Comparison of ENCODE assay signal across 10 cellular contexts in the genomic region with DNA sequence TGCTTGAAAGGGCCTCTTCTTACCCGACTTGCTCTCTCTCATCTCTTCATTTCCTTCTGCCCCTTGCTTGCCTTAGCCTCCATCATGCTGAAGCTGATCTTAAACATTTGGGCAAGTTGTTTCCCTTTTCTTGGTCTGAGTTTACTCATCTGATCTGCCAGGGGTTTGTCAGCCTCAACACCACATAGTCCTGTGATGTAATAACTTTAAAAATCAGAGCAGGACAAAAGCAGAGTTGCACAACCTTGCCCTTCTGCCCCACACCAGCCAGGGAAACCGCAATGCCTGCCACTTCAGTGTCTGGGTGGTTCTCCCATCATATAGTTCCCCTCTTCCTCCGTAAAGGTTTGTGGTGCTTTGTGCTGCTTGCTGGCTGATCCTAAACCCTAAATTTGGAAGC. TPM values are rescaled to one million over a fixed set of nuclear protein-coding genes. Genes with fewer than 3 reads are reported as not detected.
DNase-seq lines count a peak whose midpoint lies in the region; ATAC-seq and TF ChIP-seq lines count a peak whose summit lies in the region.
"Had no signal": no experiment of that assay in that cellular context is flagged by ENCODE, and none has a peak within 500 bp of the region (broad histone marks: within the 10 kb centered on the region; RNA-seq: fewer than 3 reads in every experiment).

No MANE protein-coding gene starts in this region.

- H3K4me3 ChIP-seq in hepatocyte, result no peak overlapping the region
- H3K4me3 ChIP-seq: stomach had no signal

- H2AFZ ChIP-seq in hepatocyte, result no peak overlapping the region

- TF ChIP-seq CTCF in hepatocyte (IDR thresholded peaks at IDR 0.05; ENCODE audit: poor library complexity), result no peak

- WGBS in hepatocyte (ENCODE audit: low lambda C conversion rate, missing lambda C conversion rate), result 79% methylated on average over 3 of the region's 3 CpGs

- H3K9me3 ChIP-seq in hepatocyte (ENCODE audit: low read depth), result no peaks in the 10 kb centered on the region
- H3K9me3 ChIP-seq: stomach had no signal

- no peaks in the 10 kb centered on the region for H4K20me1 ChIP-seq in hepatocyte (ENCODE audit: insufficient read depth, poor library complexity, severe bottlenecking)

- H3K9me2 ChIP-seq in hepatocyte (replicated peaks; ENCODE audit: insufficient read depth), result no peaks in the 10 kb centered on the region

- H3K4me1 ChIP-seq in hepatocyte (ENCODE audit: insufficient read depth), result peaks cover 2% of the 10 kb centered on the region

- no peaks in the 10 kb centered on the region for H3K79me2 ChIP-seq in hepatocyte

- H3K4me2 ChIP-seq in hepatocyte, result no peak overlapping the region

- in situ Hi-C loops in KBM-7 (cut with MboI; ENCODE audit: low pct_unique_long_range_greater_than_20kb, low sequenced_read_pairs), result no loop called here

- DNase-seq in KBM-7 (peak; percentile 82), UCSD-AML1 (lab: John Stamatoyannopoulos, UW; ENCODE audit: unreplicated experiment) (peak; percentile 10), hepatocyte (ENCODE audit: low spot score) (peak; percentile 16), superior temporal gyrus (ENCODE audit: extremely low spot score) (peak; percentile 20), NCI-H2107 (lab: John Stamatoyannopoulos, UW) (no peak)
- no peak for DNase-seq in activated CD4-positive, alpha-beta T cell treated with anti-CD3 and anti-CD28 coated beads for 1 hour
- DNase-seq: activated naive CD8-positive, alpha-beta T cell treated with anti-CD3 and anti-CD28 coated beads, Interleukin-2, amount 10 ng/mL, durations not matched to agents 7 days and 5 days; stomach had no signal

- H3K27me3 ChIP-seq in hepatocyte, result no peaks in the 10 kb centered on the region
- H3K27me3 ChIP-seq: stomach had no signal

- H3K36me3 ChIP-seq in hepatocyte (replicated peaks; ENCODE audit: insufficient read depth, low read depth), result no peaks in the 10 kb centered on the region
- H3K36me3 ChIP-seq: stomach had no signal

- no peak overlapping the region for H3K27ac ChIP-seq in hepatocyte
- H3K27ac ChIP-seq: stomach had no signal

- no peak for ATAC-seq in GM21529 (IDR thresholded peaks at IDR 0.05; ENCODE audit: unreplicated experiment)

RNA-seq across cellular contexts. Expression of a gene that starts 9.9 kb away (rescaled TPM):
- not detected in 2 replicates for total RNA-seq in hepatocyte
- not detected in 2 replicates for polyA plus RNA-seq in hepatocyte
- total RNA-seq: activated naive CD8-positive, alpha-beta T cell treated with anti-CD3 and anti-CD28 coated beads, Interleukin-2, amount 10 ng/mL, durations not matched to agents 7 days and 5 days; posterior vena cava; stomach had no signal
- polyA plus RNA-seq: stomach had no signal

RNA-seq across cellular contexts. Expression of a gene that starts 32.8 kb away (rescaled TPM):
- 0.17 TPM in 1 of 2 replicates, not detected in the other for total RNA-seq in hepatocyte
- polyA plus RNA-seq in hepatocyte, result not detected in 2 replicates
- total RNA-seq: activated naive CD8-positive, alpha-beta T cell treated with anti-CD3 and anti-CD28 coated beads, Interleukin-2, amount 10 ng/mL, durations not matched to agents 7 days and 5 days had no signal
- polyA plus RNA-seq: stomach had no signal

RNA-seq across cellular contexts. Expression of a gene that starts 59.0 kb away (rescaled TPM):
- 2.1 and 4.2 TPM in 2 replicates for total RNA-seq in hepatocyte
- polyA plus RNA-seq in hepatocyte, result 2.3 and 2.7 TPM in 2 replicates
- total RNA-seq: activated naive CD8-positive, alpha-beta T cell treated with anti-CD3 and anti-CD28 coated beads, Interleukin-2, amount 10 ng/mL, durations not matched to agents 7 days and 5 days had no signal

Comparison
In these comparisons a context has a peak if more than half of its experiments do, and no peak if none do; other contexts are left out.
1. DNase-seq: peak in KBM-7 (single experiment), UCSD-AML1 (single experiment), hepatocyte (single experiment) and superior temporal gyrus (single experiment); none in NCI-H2107 (single experiment) and activated CD4-positive, alpha-beta T cell treated with anti-CD3 and anti-CD28 coated beads for 1 hour (single experiment).